In the genomic region with DNA sequence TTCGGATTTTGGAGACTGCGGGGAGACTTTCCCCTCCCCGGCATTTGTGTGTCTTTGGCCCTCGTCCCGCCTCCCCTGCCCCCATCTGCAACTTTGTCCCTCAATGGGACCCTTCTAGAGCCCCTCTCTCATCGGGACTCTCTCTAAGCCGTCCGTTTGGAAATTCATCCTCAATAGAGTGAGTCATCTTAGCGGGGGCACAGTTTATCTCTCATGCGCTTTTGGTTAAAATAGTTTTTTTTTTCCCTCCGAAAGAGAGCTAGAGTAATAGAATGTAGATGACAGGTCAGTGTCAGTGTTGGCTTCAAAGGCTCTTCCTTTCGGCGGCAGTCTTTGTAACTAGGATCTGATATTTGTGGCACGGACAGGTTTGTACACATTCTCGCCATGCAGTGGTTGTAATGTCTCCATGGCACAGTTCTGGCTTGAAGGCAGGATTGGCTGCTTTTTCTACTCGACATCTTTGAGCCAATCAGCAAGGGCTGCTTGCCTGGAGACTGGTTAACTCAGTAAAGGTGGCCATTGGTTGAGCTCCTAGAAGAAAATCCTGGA, we compare ENCODE assay signal across 8 cellular contexts. TPM values are rescaled to one million over a fixed set of nuclear protein-coding genes. Genes with fewer than 3 reads are reported as not detected.
DNase-seq lines count a peak whose midpoint lies in the region; ATAC-seq and TF ChIP-seq lines count a peak whose summit lies in the region.

No MANE protein-coding gene starts in this region.

- DNase-seq in AG20443 (ENCODE audit: low spot score) (peak; percentile 92), NCI-H226 (peak; percentile 91), cerebellum (ENCODE audit: low spot score) (peak; percentile 93), kidney epithelial cell (ENCODE audit: low read depth) (peak; percentile 91)
- peak; percentile 66 to 68 for DNase-seq in stimulated activated CD4-positive, alpha-beta T cell treated with anti-CD3 and anti-CD28 coated beads, Interleukin-15, amount 100 ng/mL, for 48 hours (ENCODE audit: low read depth in 2 of 2)

- no peak for TF ChIP-seq CTCF in kidney epithelial cell (IDR thresholded peaks at IDR 0.05; ENCODE audit: insufficient read depth, low read length, poor library complexity, severe bottlenecking)

- no peaks in the 10 kb centered on the region for H3K36me3 ChIP-seq in kidney epithelial cell (ENCODE audit: control insufficient read depth, insufficient read depth, low read length)

- peak overlapping the region; percentile 82 for H3K4me3 ChIP-seq in kidney epithelial cell (ENCODE audit: low read depth, low read length)

- no peaks in the 10 kb centered on the region for H3K27me3 ChIP-seq in kidney epithelial cell (ENCODE audit: control insufficient read depth, insufficient read depth, low read length)

- ATAC-seq in GM19025 (IDR thresholded peaks at IDR 0.05; ENCODE audit: low read depth, unreplicated experiment) (peak; percentile 61), HG03280 (IDR thresholded peaks at IDR 0.05; ENCODE audit: unreplicated experiment) (peak; percentile 61)
- peak; percentile 79 to 82 for ATAC-seq in activated CD4-positive, CD25-positive, alpha-beta regulatory T cell treated with anti-CD3 and anti-CD28 coated beads, Interleukin-2, amount 50 U/mL, for 24 hours

RNA-seq across cellular contexts. Expression of a gene that starts 1.0 kb away (rescaled TPM):
- total RNA-seq in cerebellum = 55.8 TPM
- total RNA-seq in kidney epithelial cell = 11.9 and 13.7 TPM in 2 replicates

Comparison
In these comparisons a context has a peak if more than half of its experiments do, and no peak if none do; other contexts are left out.
1. Peak in every context shown above with its lines: DNase-seq, ATAC-seq and H3K4me3 ChIP-seq.